Comparison of ENCODE assay signal across 14 cellular contexts in genomic region chr14:93832665-93833064, GRCh38. TPM values are rescaled to one million over a fixed set of nuclear protein-coding genes. Genes with fewer than 3 reads are reported as not detected.
DNase-seq lines count a peak whose midpoint lies in the region; ATAC-seq lines count a peak whose summit lies in the region.
"Had no signal": no experiment of that assay in that cellular context is flagged by ENCODE, and none has a peak within 500 bp of the region (broad histone marks: within the 10 kb centered on the region; RNA-seq: fewer than 3 reads in every experiment).

No MANE protein-coding gene starts in this region.

- DNase-seq in COR-L47 (lab: John Stamatoyannopoulos, UW) (peak; percentile 92), NCI-H1092 (lab: John Stamatoyannopoulos, UW) (peak; percentile 75), NCI-H774 (lab: John Stamatoyannopoulos, UW) (peak; percentile 15), right cardiac atrium (peak; percentile 30 to 66 (median 63)), immature natural killer cell (no peak)
- DNase-seq: activated CD4-positive, alpha-beta T cell treated with anti-CD3 and anti-CD28 coated beads for 1 hour; activated CD8-positive, alpha-beta memory T cell treated with anti-CD3 and anti-CD28 coated beads, Interleukin-2, amount 50 U/mL, for 48 hours; central memory CD4-positive, alpha-beta T cell; T-helper 1 cell had no signal

- H3K4me1 Mint-ChIP-seq in immature natural killer cell, result no peaks in the 10 kb centered on the region

- no peak overlapping the region for H3K4me3 Mint-ChIP-seq in immature natural killer cell

- H3K27me3 Mint-ChIP-seq in immature natural killer cell (ENCODE audit: low read depth in 3 of 3), result peaks cover 0 to 7% (median 2%) of the 10 kb centered on the region in 3 donors

- H3K9me3 ChIP-seq in right cardiac atrium (ENCODE audit: control insufficient read depth, low read length), result no peaks in the 10 kb centered on the region

- no peak overlapping the region for H3K27ac Mint-ChIP-seq in immature natural killer cell
- H3K27ac Mint-ChIP-seq: activated naive CD4-positive, alpha-beta T cell treated with anti-CD3 and anti-CD28 coated beads, Interleukin-2, amount 50 U/mL, for 72 hours had no signal

- H3K36me3 Mint-ChIP-seq in immature natural killer cell, result no peaks in the 10 kb centered on the region
- H3K36me3 Mint-ChIP-seq: activated naive CD4-positive, alpha-beta T cell treated with anti-CD3 and anti-CD28 coated beads, Interleukin-2, amount 50 U/mL, for 72 hours had no signal

- intact Hi-C loops in right cardiac atrium (cut with DNase I), result no loop called here

- peak in 1 of 2 donors; percentile 53 for ATAC-seq in right cardiac atrium
- ATAC-seq in GM21367 (IDR thresholded peaks at IDR 0.05; ENCODE audit: unreplicated experiment), result no peak
- ATAC-seq in GM21423 (IDR thresholded peaks at IDR 0.05; ENCODE audit: unreplicated experiment), result no peak
- no peak for ATAC-seq in GM18873 (IDR thresholded peaks at IDR 0.05; ENCODE audit: low FRiP score, unreplicated experiment)
- ATAC-seq: activated naive CD4-positive, alpha-beta T cell treated with anti-CD3 and anti-CD28 coated beads, Interleukin-2, amount 50 U/mL, for 72 hours had no signal

- no peak overlapping the region for H3K4me3 ChIP-seq in right cardiac atrium (ENCODE audit: low read length)

- no peaks in the 10 kb centered on the region for H3K27me3 ChIP-seq in right cardiac atrium (ENCODE audit: control insufficient read depth, insufficient read depth)

- WGBS in right cardiac atrium, result 21% methylated on average over 3 of the region's 3 CpGs

- H3K9me3 Mint-ChIP-seq in immature natural killer cell, result no peaks in the 10 kb centered on the region

- H3K27ac ChIP-seq in right cardiac atrium (ENCODE audit: low read length), result no peak overlapping the region

- no peaks in the 10 kb centered on the region for H3K4me1 ChIP-seq in right cardiac atrium (ENCODE audit: control insufficient read depth, insufficient read depth, low read length)

RNA-seq across cellular contexts. Expression of gene PRIMA1, which starts 44.4 kb away (rescaled TPM):
- 10 to 100 TPM in 2 of 4 donors, 1 to 10 TPM in 2; 6.1 to 11.7 (median 10.1) TPM for total RNA-seq in right cardiac atrium
- polyA plus RNA-seq in right cardiac atrium, result 5.9 TPM
- not detected for polyA plus RNA-seq in immature natural killer cell
- total RNA-seq: activated naive CD4-positive, alpha-beta T cell treated with anti-CD3 and anti-CD28 coated beads, Interleukin-2, amount 50 U/mL, for 72 hours; kidney epithelial cell had no signal

Comparison
In these comparisons a context has a peak if more than half of its experiments do, and no peak if none do; other contexts are left out.
1. DNase-seq: peak in COR-L47 (single experiment), NCI-H1092 (single experiment), NCI-H774 (single experiment) and right cardiac atrium (3 of 3); none in immature natural killer cell (0 of 3).